In genomic region chr20:11274137-11274536, GRCh38 we compare ENCODE assay signal across 1 cellular context.
TF ChIP-seq lines count a peak whose summit lies in the region.

No MANE protein-coding gene starts in this region.

TF ChIP-seq in Ishikawa, 13 proteins besides CTCF, POLR2A, EP300 and RAD21 (continued from another document):
- TF ChIP-seq TEAD4 (IDR thresholded peaks at IDR 0.05) (no peak), CEBPB (IDR thresholded peaks at IDR 0.05) (no peak), MAX (IDR thresholded peaks at IDR 0.05) (no peak), FOXM1 (IDR thresholded peaks at IDR 0.05; ENCODE audit: borderline replicate concordance, low read depth) (no peak), YY1 (IDR thresholded peaks at IDR 0.05; ENCODE audit: low read depth) (no peak), NFIC (IDR thresholded peaks at IDR 0.05) (no peak)
